Comparison of ENCODE assay signal across 13 cellular contexts in genomic region chr22:22460635-22461034, GRCh38. TPM values are rescaled to one million over a fixed set of nuclear protein-coding genes. Genes with fewer than 3 reads are reported as not detected.
DNase-seq lines count a peak whose midpoint lies in the region; ATAC-seq, FAIRE-seq and TF ChIP-seq lines count a peak whose summit lies in the region.
"Had no signal": no experiment of that assay in that cellular context is flagged by ENCODE, and none has a peak within 500 bp of the region (broad histone marks: within the 10 kb centered on the region; RNA-seq: fewer than 3 reads in every experiment).

No MANE protein-coding gene starts in this region.

- intact Hi-C loops in CD14-positive monocyte (cut with micrococcal nuclease) = loop anchor here in 1 of 2 donors (10.0 kb wide), 2 partner anchors 124 to 494 kb away; no protein-coding TSS in a partner anchor
- intact Hi-C loops in HCT116 (cut with micrococcal nuclease) = loop anchor here (10.0 kb wide), 2 partner anchors 124 to 284 kb away; no protein-coding TSS in a partner anchor
- intact Hi-C loops in HepG2 (cut with micrococcal nuclease; ENCODE audit: unreplicated experiment) = loop anchor here (10.0 kb wide), 1 partner anchor 124 kb away; no protein-coding TSS in a partner anchor

- RAD21 ChIA-PET in HCT116 (lab: Charles Lee; ENCODE audit: low non-redundant PET in 1 of 2, low total read pairs in 2 of 2, uncharacterized antibody in 2 of 2, unreplicated experiment in 2 of 2) = interaction anchor here in 1 of 2 experiments (0.6 kb wide), 1 partner anchor 681 kb away, joined by 6 read pairs; the partner anchor contains the start of gene RSPH14

- CTCF ChIA-PET in HCT116 (lab: Charles Lee) = interaction anchor here (0.9 to 1.4 kb wide), 2 partner anchors 10 to 28 kb away, joined by 3 read pairs; no protein-coding TSS in a partner anchor
- CTCF ChIA-PET in HepG2 (lab: Yijun Ruan, JAX; ENCODE audit: low intra/inter-chr PET ratio, low total read pairs) = no interaction called here

- peaks cover 0 to 12% of the 10 kb centered on the region in 2 experiments; a peak in 1 of 4 replicates for H3K9me3 ChIP-seq in HCT116 (ENCODE audit: control insufficient read depth in 1 of 2, insufficient read depth in 1 of 2, low read depth in 1 of 2, low read length in 2 of 2)
- H3K9me3 ChIP-seq in HepG2 (ENCODE audit: low read length) = peaks cover 13% of the 10 kb centered on the region

- H3K9ac ChIP-seq in HCT116 (ENCODE audit: low read length) (no peak overlapping the region), HepG2 (ENCODE audit: insufficient read depth, low read depth, low read length) (no peak overlapping the region)

- TF ChIP-seq EP300 in HepG2 (IDR thresholded peaks at IDR 0.05; ENCODE audit: low read depth in 2 of 2, low read length in 2 of 2) (no peak), HepG2 (CRISPR knock-in tag; IDR thresholded peaks at IDR 0.05; ENCODE audit: borderline replicate concordance) (no peak)

- H3K27ac Mint-ChIP-seq in CD14-positive monocyte = no peak overlapping the region
- H3K27ac Mint-ChIP-seq: activated naive CD8-positive, alpha-beta T cell had no signal

- peaks cover 0 to 2% of the 10 kb centered on the region in 2 donors for H3K36me3 Mint-ChIP-seq in CD14-positive monocyte

- H3K27ac ChIP-seq in HCT116 (ENCODE audit: low read depth, low read length) (no peak overlapping the region), HepG2 (ENCODE audit: extremely low read length, insufficient read depth, low read length) (no peak overlapping the region)
- H3K27ac ChIP-seq: tibial artery had no signal

- H3K4me1 Mint-ChIP-seq in CD14-positive monocyte = peaks cover 2% of the 10 kb centered on the region

- TF ChIP-seq RAD21 in HCT116 (IDR thresholded peaks at IDR 0.05; ENCODE audit: low read depth) (peak; percentile 30; the same call in 1 of the 2 replicates), HepG2 (CRISPR knock-in tag; IDR thresholded peaks at IDR 0.05) (no peak)

- H3K27me3 ChIP-seq in HCT116 (ENCODE audit: insufficient read depth, low read length) (no peaks in the 10 kb centered on the region), HepG2 (ENCODE audit: control insufficient read depth in 1 of 2, insufficient read depth in 2 of 2, low read length in 2 of 2) (peaks cover 0 to 6% of the 10 kb centered on the region in 2 experiments; a peak in 1 of 5 replicates)

- no peak overlapping the region for H3K4me3 Mint-ChIP-seq in CD14-positive monocyte
- H3K4me3 Mint-ChIP-seq: activated naive CD8-positive, alpha-beta T cell had no signal

- H3K4me1 ChIP-seq in HCT116 (ENCODE audit: control insufficient read depth in 1 of 2, insufficient read depth in 2 of 2, low read length in 2 of 2) (no peaks in the 10 kb centered on the region), HepG2 (ENCODE audit: insufficient read depth, low read length) (no peaks in the 10 kb centered on the region)
- H3K4me1 ChIP-seq: tibial artery had no signal

- peaks cover 3 to 28% (median 13%) of the 10 kb centered on the region in 3 donors for H3K27me3 Mint-ChIP-seq in CD14-positive monocyte (ENCODE audit: low read depth in 3 of 3)

- TF ChIP-seq POLR2A in HCT116 (IDR thresholded peaks at IDR 0.05; ENCODE audit: borderline replicate concordance, extremely low read depth, insufficient read depth, insufficient read length) = no peak
- TF ChIP-seq POLR2A in HepG2 (IDR thresholded peaks at IDR 0.05; ENCODE audit: insufficient read depth in 1 of 2, low read depth in 2 of 2, low read length in 2 of 2) = no peak

- in situ Hi-C loops in HepG2 (cut with HindIII; ENCODE audit: extremely low pct_ligation_motif_present, low pct_unique_long_range_greater_than_20kb) = loop anchor here (5.0 kb wide), 1 partner anchor 92 kb away; no protein-coding TSS in a partner anchor

- DNase-seq in CD14-positive monocyte (ENCODE audit: low spot score) (no peak), HCT116 (ENCODE audit: low read depth, low spot score) (peak; percentile 7), SK-N-DZ (ENCODE audit: low spot score) (peak; percentile 29), HepG2 (ENCODE audit: low spot score) (peak; percentile 18), NCI-H1105 treated with DMSO at 0.1 percent for 48 hours (lab: John Stamatoyannopoulos, UW) (no peak), DMS79 treated with DMSO at 0.1 percent for 48 hours (lab: John Stamatoyannopoulos, UW) (no peak)
- DNase-seq in activated naive CD4-positive, alpha-beta T cell treated with Interleukin-2 at 50 U/mL for 16 hours = no peak
- DNase-seq: NCI-H446, tibial artery had no signal

- FAIRE-seq in HepG2 (lab: Jason Lieb, UNC) = no peak

- H2AFZ ChIP-seq in HCT116 (ENCODE audit: low read depth, low read length, poor library complexity, severe bottlenecking) = no peak overlapping the region
- no peak overlapping the region for H2AFZ ChIP-seq in HepG2 (ENCODE audit: low read length)

- TF ChIP-seq CTCF in CD14-positive monocyte (IDR thresholded peaks at IDR 0.05) = peak; percentile 63
- peak; percentile 12 to 65 (median 58); a peak in 4 of 6 replicates for TF ChIP-seq CTCF in HCT116 (IDR thresholded peaks at IDR 0.05 in 2 of 3, conservative IDR thresholded peaks at IDR 0.05 in 1 of 3; ENCODE audit: borderline replicate concordance in 1 of 3, insufficient read depth in 1 of 3, low read depth in 2 of 3, low read length in 2 of 3)
- TF ChIP-seq CTCF in HepG2 (CRISPR knock-in tag; IDR thresholded peaks at IDR 0.05) = peak; percentile 38; the same call in 1 of the 2 replicates

- no peak overlapping the region for H3K4me2 ChIP-seq in HCT116 (ENCODE audit: low read length)
- no peak overlapping the region for H3K4me2 ChIP-seq in HepG2 (ENCODE audit: low read depth, low read length)

- BruUV-seq in HCT116 (replicated peaks; lab: Mats Ljungman, UMichigan) (no TSS peak), HepG2 (replicated peaks; lab: Mats Ljungman, UMichigan) (no TSS peak)

- H3K4me3 ChIP-seq in HCT116 (replicated peaks in 1 of 2; ENCODE audit: low read depth in 1 of 2, low read length in 2 of 2) (no peak overlapping the region), HepG2 (replicated peaks in 1 of 3; ENCODE audit: insufficient read depth in 1 of 3, low read depth in 2 of 3, low read length in 3 of 3) (no peak overlapping the region)
- H3K4me3 ChIP-seq: tibial artery had no signal

- no peaks in the 10 kb centered on the region for H3K9me2 ChIP-seq in HCT116 (ENCODE audit: insufficient read depth)

- POLR2A ChIA-PET in HCT116 (lab: Charles Lee) = no interaction called here
- POLR2A ChIA-PET in HepG2 (lab: Yijun Ruan, JAX) = no interaction called here

- H3K36me3 ChIP-seq in HCT116 (ENCODE audit: control insufficient read depth in 1 of 2, insufficient read depth in 2 of 2, low read length in 2 of 2) (no peaks in the 10 kb centered on the region), HepG2 (replicated peaks in 1 of 2; ENCODE audit: control insufficient read depth in 1 of 2, insufficient read depth in 2 of 2, low read length in 2 of 2) (no peaks in the 10 kb centered on the region)
- H3K36me3 ChIP-seq: tibial artery had no signal

- H3K9me3 Mint-ChIP-seq in CD14-positive monocyte = peaks cover 16 to 45% (median 37%) of the 10 kb centered on the region in 7 donors

- H4K20me1 ChIP-seq in HCT116 (ENCODE audit: insufficient read depth) = no peaks in the 10 kb centered on the region
- no peaks in the 10 kb centered on the region for H4K20me1 ChIP-seq in HepG2 (ENCODE audit: insufficient read depth, low read length)

- no peaks in the 10 kb centered on the region for H3K79me2 ChIP-seq in HCT116 (ENCODE audit: insufficient read depth, low read length)
- H3K79me2 ChIP-seq in HepG2 (ENCODE audit: insufficient read depth, low read length) = no peaks in the 10 kb centered on the region

- ATAC-seq in HCT116 (no peak), HepG2 (no peak), HG03025 (IDR thresholded peaks at IDR 0.05; ENCODE audit: low FRiP score, unreplicated experiment) (no peak)

RNA-seq across cellular contexts. Expression of gene ZNF280B, which starts 47.9 kb away (rescaled TPM):
- not detected for polyA plus RNA-seq in CD14-positive monocyte
- 5.5 TPM for total RNA-seq in HCT116 (2021; ENCODE audit: unreplicated experiment)
- 1.1 and 1.9 TPM in 2 replicates for polyA plus RNA-seq in HCT116 (2012)
- 2.4 and 3.3 TPM in 2 replicates for polyA plus RNA-seq in SK-N-DZ (2014; cell fraction: cytosol; rRNA removed)
- 3.0 TPM in 2 replicates for polyA plus RNA-seq in SK-N-DZ (2014; cell fraction: nucleus; rRNA removed)
- total RNA-seq in HepG2 (2016; rRNA removed; fragmentation: Illumina TruSeq; extraction: Trizol) = 3.7 and 6.1 TPM in 2 replicates
- total RNA-seq in HepG2 (2016; cell fraction: cytosol; rRNA removed; fragmentation: Illumina TruSeq; extraction: Trizol; ENCODE audit: low read depth) = 0.62 and 0.91 TPM in 2 replicates
- 3.8 and 5.6 TPM in 2 replicates for total RNA-seq in HepG2 (2016; cell fraction: insoluble cytoplasmic fraction; rRNA removed; fragmentation: Illumina TruSeq; extraction: Trizol)
- total RNA-seq in HepG2 (2016; cell fraction: membrane; rRNA removed; fragmentation: Illumina TruSeq; extraction: Trizol) = 4.1 TPM in 2 replicates
- total RNA-seq in HepG2 (2016; cell fraction: nucleus; rRNA removed; fragmentation: Illumina TruSeq; extraction: Trizol) = 3.1 and 4.0 TPM in 2 replicates
- 3.3 and 3.9 TPM in 2 replicates for polyA plus RNA-seq in HepG2 (2011; rRNA removed)
- polyA plus RNA-seq in HepG2 (2011; cell fraction: cytosol; rRNA removed) = 1.7 and 2.9 TPM in 2 replicates
- polyA plus RNA-seq in HepG2 (2011; cell fraction: nucleus; rRNA removed) = 1.5 and 2.3 TPM in 2 replicates
- 1.9 and 2.0 TPM in 2 replicates for polyA plus RNA-seq in HepG2 (2012)
- polyA plus RNA-seq in HepG2 (2016; cell fraction: cytosol; fragmentation: Illumina TruSeq; extraction: Trizol; ENCODE audit: low read depth) = 0.16 and 0.28 TPM in 2 replicates
- 4.7 TPM in 2 replicates for polyA plus RNA-seq in HepG2 (2016; cell fraction: insoluble cytoplasmic fraction; fragmentation: Illumina TruSeq; extraction: Trizol; ENCODE audit: low read depth)
- 1.4 and 1.8 TPM in 2 replicates for polyA plus RNA-seq in HepG2 (2016; cell fraction: membrane; fragmentation: Illumina TruSeq; extraction: Trizol; ENCODE audit: low read depth)
- 5.9 and 6.1 TPM in 2 replicates for polyA plus RNA-seq in HepG2 (2016; cell fraction: nucleus; fragmentation: Illumina TruSeq; extraction: Trizol; ENCODE audit: insufficient read depth, low read depth)
- 3.0 and 3.6 TPM in 2 replicates for polyA minus RNA-seq in HepG2 (2011; rRNA and poly(A)+ RNA removed; ENCODE audit: low replicate concordance)
- polyA minus RNA-seq in HepG2 (2011; cell fraction: cytosol; rRNA and poly(A)+ RNA removed) = 3.1 and 3.5 TPM in 2 replicates
- polyA minus RNA-seq in HepG2 (2011; cell fraction: nucleus; rRNA and poly(A)+ RNA removed) = 6.4 and 7.5 TPM in 2 replicates

RNA-seq across cellular contexts. Expression of gene ZNF280A, which starts 59.4 kb away (rescaled TPM):
- not detected for polyA plus RNA-seq in CD14-positive monocyte
- total RNA-seq in HCT116 (2021; ENCODE audit: unreplicated experiment) = 0.81 TPM
- polyA plus RNA-seq in HCT116 (2012) = 0.15 and 0.70 TPM in 2 replicates
- polyA plus RNA-seq in SK-N-DZ (2014; cell fraction: cytosol; rRNA removed) = 4.3 and 5.8 TPM in 2 replicates
- 2.6 and 3.2 TPM in 2 replicates for polyA plus RNA-seq in SK-N-DZ (2014; cell fraction: nucleus; rRNA removed)
- 2.9 and 4.4 TPM in 2 replicates for total RNA-seq in HepG2 (2016; rRNA removed; fragmentation: Illumina TruSeq; extraction: Trizol)
- total RNA-seq in HepG2 (2016; cell fraction: cytosol; rRNA removed; fragmentation: Illumina TruSeq; extraction: Trizol; ENCODE audit: low read depth) = 1.8 and 2.0 TPM in 2 replicates
- 3.1 and 4.4 TPM in 2 replicates for total RNA-seq in HepG2 (2016; cell fraction: insoluble cytoplasmic fraction; rRNA removed; fragmentation: Illumina TruSeq; extraction: Trizol)
- 2.9 and 3.6 TPM in 2 replicates for total RNA-seq in HepG2 (2016; cell fraction: membrane; rRNA removed; fragmentation: Illumina TruSeq; extraction: Trizol)
- 2.5 TPM in 2 replicates for total RNA-seq in HepG2 (2016; cell fraction: nucleus; rRNA removed; fragmentation: Illumina TruSeq; extraction: Trizol)
- 1.1 and 1.4 TPM in 2 replicates for polyA plus RNA-seq in HepG2 (2011; rRNA removed)
- polyA plus RNA-seq in HepG2 (2011; cell fraction: cytosol; rRNA removed) = 0.66 and 0.90 TPM in 2 replicates
- 0.68 and 1.00 TPM in 2 replicates for polyA plus RNA-seq in HepG2 (2011; cell fraction: nucleus; rRNA removed)
- 0.47 and 0.67 TPM in 2 replicates for polyA plus RNA-seq in HepG2 (2012)
- 0.40 and 0.59 TPM in 2 replicates for polyA plus RNA-seq in HepG2 (2016; cell fraction: cytosol; fragmentation: Illumina TruSeq; extraction: Trizol; ENCODE audit: low read depth)
- 2.8 and 3.3 TPM in 2 replicates for polyA plus RNA-seq in HepG2 (2016; cell fraction: insoluble cytoplasmic fraction; fragmentation: Illumina TruSeq; extraction: Trizol; ENCODE audit: low read depth)
- polyA plus RNA-seq in HepG2 (2016; cell fraction: membrane; fragmentation: Illumina TruSeq; extraction: Trizol; ENCODE audit: low read depth) = 0.89 and 0.90 TPM in 2 replicates
- 1.4 and 2.2 TPM in 2 replicates for polyA plus RNA-seq in HepG2 (2016; cell fraction: nucleus; fragmentation: Illumina TruSeq; extraction: Trizol; ENCODE audit: insufficient read depth, low read depth)
- 0.16 and 0.52 TPM in 2 replicates for polyA minus RNA-seq in HepG2 (2011; rRNA and poly(A)+ RNA removed; ENCODE audit: low replicate concordance)
- 0.88 and 1.2 TPM in 2 replicates for polyA minus RNA-seq in HepG2 (2011; cell fraction: cytosol; rRNA and poly(A)+ RNA removed)
- polyA minus RNA-seq in HepG2 (2011; cell fraction: nucleus; rRNA and poly(A)+ RNA removed) = 2.7 and 3.7 TPM in 2 replicates
- total RNA-seq: mucosa of gallbladder had no signal
- polyA plus RNA-seq: esophagus had no signal

Comparison
In these comparisons a context has a peak if more than half of its experiments do, and no peak if none do; other contexts are left out.
1. DNase-seq: peak in HCT116 (single experiment), SK-N-DZ (single experiment) and HepG2 (single experiment); none in CD14-positive monocyte (single experiment), NCI-H1105 treated with DMSO at 0.1 percent for 48 hours (single experiment), DMS79 treated with DMSO at 0.1 percent for 48 hours (single experiment) and activated naive CD4-positive, alpha-beta T cell treated with Interleukin-2 at 50 U/mL for 16 hours (single experiment).
2. Peak in every context shown above with its lines, with median percentiles within 50 percentile points of each other: CTCF ChIP-seq.